ENCODE assay signal across 11 cellular contexts in the genomic region with DNA sequence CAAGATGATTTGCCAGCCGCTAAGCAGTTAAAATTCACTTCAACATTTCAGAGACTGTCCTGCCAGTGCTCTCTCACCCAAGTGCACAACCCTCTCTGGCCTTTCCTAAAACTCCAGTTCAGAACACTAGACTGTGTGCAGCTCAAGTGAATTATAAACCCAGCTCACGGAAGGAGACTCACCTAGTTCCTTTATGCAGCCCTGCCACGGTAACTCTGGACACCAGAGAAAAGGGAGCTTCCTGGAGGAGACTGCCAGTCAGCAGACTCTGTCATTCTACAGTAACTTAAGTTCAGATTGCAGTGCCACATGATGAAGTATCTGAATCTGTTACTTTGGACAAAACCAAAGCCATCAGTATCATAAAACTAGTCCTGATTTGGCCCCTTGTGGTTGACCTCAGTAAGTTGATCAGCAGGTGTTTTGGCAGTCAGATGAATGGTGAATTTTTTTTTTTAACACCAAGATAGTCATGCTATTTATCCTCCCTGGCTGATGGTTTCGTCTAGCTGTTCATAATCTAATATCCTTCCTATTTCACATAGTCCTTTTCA. TPM values are rescaled to one million over a fixed set of nuclear protein-coding genes. Genes with fewer than 3 reads are reported as not detected.
DNase-seq lines count a peak whose midpoint lies in the region; ATAC-seq, FAIRE-seq and TF ChIP-seq lines count a peak whose summit lies in the region.
"Had no signal": no experiment of that assay in that cellular context is flagged by ENCODE, and none has a peak within 500 bp of the region (broad histone marks: within the 10 kb centered on the region; RNA-seq: fewer than 3 reads in every experiment).

No MANE protein-coding gene starts in this region.

- H4K20me1 ChIP-seq in BLaER1 treated with 17β-estradiol and CSF1 and Interleukin-3, amounts not matched to agents 10 nM and 100 nM = peaks cover 32 to 82% (median 69%) of the 10 kb centered on the region in 11 experiments; a peak in 21 of 22 replicates
- H4K20me1 ChIP-seq in K562 (replicated peaks; ENCODE audit: control insufficient read depth, insufficient read depth, low read length) = peaks cover 16% of the 10 kb centered on the region

- H3K9ac ChIP-seq in BLaER1 treated with 17β-estradiol and CSF1 and Interleukin-3, amounts not matched to agents 10 nM and 100 nM = peak overlapping the region in 4 of 11 experiments; percentile 6 to 94 (median 31); a peak in 2 of 22 replicates
- no peak overlapping the region; a peak in 1 of 4 replicates for H3K9ac ChIP-seq in K562 (ENCODE audit: insufficient read depth in 1 of 2, low read depth in 2 of 2, low read length in 2 of 2)

- no peak overlapping the region for H3K27ac ChIP-seq in BLaER1 treated with 17β-estradiol and CSF1 and Interleukin-3, amounts not matched to agents 10 nM and 100 nM
- H3K27ac ChIP-seq in K562 (ENCODE audit: extremely low read depth, low read depth, low read length) (no peak overlapping the region), foreskin keratinocyte (no peak overlapping the region), pancreas (no peak overlapping the region), tibial artery (no peak overlapping the region)

- peaks cover 3% of the 10 kb centered on the region for H3K9me1 ChIP-seq in K562 (ENCODE audit: control insufficient read depth, insufficient read depth, low read length)

- DNase-seq in GM19239 (ENCODE audit: insufficient read length, low spot score) = no peak
- no peak for DNase-seq in K562 (ENCODE audit: extremely low read depth in 1 of 4, low spot score in 3 of 4)
- DNase-seq in foreskin keratinocyte = no peak
- no peak for DNase-seq in pancreas
- DNase-seq in tibial artery = no peak
- DNase-seq in NK-92 treated with Interleukin-12 subunit alpha and Interleukin-12 subunit beta, amount 100 ng/mL, for 24 hours (lab: John Stamatoyannopoulos, UW) = no peak
- DNase-seq: C1 segment of cervical spinal cord, left ventricle myocardium superior had no signal

- H3K4me2 ChIP-seq in BLaER1 treated with 17β-estradiol and CSF1 and Interleukin-3, amounts not matched to agents 10 nM and 100 nM = peak overlapping the region; percentile 73 to 92 (median 85)
- no peak overlapping the region for H3K4me2 ChIP-seq in K562 (ENCODE audit: insufficient read depth, low read length)

- H2AFZ ChIP-seq in K562 (ENCODE audit: low read depth, low read length) = no peak overlapping the region

- H3K9me3 ChIP-seq in BLaER1 treated with 17β-estradiol and CSF1 and Interleukin-3, amounts not matched to agents 10 nM and 100 nM (replicated peaks in 1 of 11) = no peaks in the 10 kb centered on the region
- H3K9me3 ChIP-seq in K562 (replicated peaks; ENCODE audit: control insufficient read depth, insufficient read depth, low read depth, low read length) = no peaks in the 10 kb centered on the region
- H3K9me3 ChIP-seq in pancreas = no peaks in the 10 kb centered on the region
- no peaks in the 10 kb centered on the region for H3K9me3 ChIP-seq in tibial artery

- CTCF ChIA-PET in K562 (lab: Yijun Ruan, JAX; ENCODE audit: low intra/inter-chr PET ratio) = no interaction called here

- no peak for TF ChIP-seq CTCF in K562 (IDR thresholded peaks at IDR 0.05 in 2 of 3, conservative IDR thresholded peaks at IDR 0.05 in 1 of 3; ENCODE audit: insufficient read depth in 2 of 3, low read depth in 1 of 3, low read length in 3 of 3)
- no peak for TF ChIP-seq CTCF in foreskin keratinocyte (conservative IDR thresholded peaks at IDR 0.05)
- no peak for TF ChIP-seq CTCF in pancreas (IDR thresholded peaks at IDR 0.05)
- TF ChIP-seq CTCF in tibial artery (IDR thresholded peaks at IDR 0.05) = no peak

- no peak for TF ChIP-seq EP300 in K562 (IDR thresholded peaks at IDR 0.05; ENCODE audit: low read length)

- H3K4me3 ChIP-seq in BLaER1 treated with 17β-estradiol and CSF1 and Interleukin-3, amounts not matched to agents 10 nM and 100 nM = peak overlapping the region in 2 of 10 experiments; percentile 92 to 95; a peak in 4 of 20 replicates
- no peak overlapping the region for H3K4me3 ChIP-seq in K562
- H3K4me3 ChIP-seq in pancreas = no peak overlapping the region
- no peak overlapping the region for H3K4me3 ChIP-seq in tibial artery
- H3K4me3 ChIP-seq: skin epidermis had no signal

- in situ Hi-C loops in K562 (cut with MboI) = no loop called here

- BruUV-seq in K562 (replicated peaks; lab: Mats Ljungman, UMichigan) = no TSS peak

- peak; percentile 66 for FAIRE-seq in GM19239 (lab: Jason Lieb, UNC)
- no peak for FAIRE-seq in K562 (lab: Jason Lieb, UNC)
- no peak for FAIRE-seq in pancreas (lab: Jason Lieb, UNC)

- no peak for TF ChIP-seq POLR2A in K562 (conservative IDR thresholded peaks at IDR 0.05)

- H3K27me3 ChIP-seq in BLaER1 treated with 17β-estradiol and CSF1 and Interleukin-3, amounts not matched to agents 10 nM and 100 nM = no peaks in the 10 kb centered on the region
- no peaks in the 10 kb centered on the region for H3K27me3 ChIP-seq in K562 (ENCODE audit: control insufficient read depth in 2 of 2, insufficient read depth in 2 of 2, low read length in 2 of 2)
- H3K27me3 ChIP-seq in foreskin keratinocyte = no peaks in the 10 kb centered on the region
- H3K27me3 ChIP-seq in pancreas = no peaks in the 10 kb centered on the region
- H3K27me3 ChIP-seq in tibial artery = no peaks in the 10 kb centered on the region

- POLR2A ChIA-PET in K562 (lab: Yijun Ruan, JAX) = interaction anchor here (1.0 to 1.6 kb wide), 2 partner anchors 13 kb away, joined by 4 read pairs; no protein-coding TSS in a partner anchor

- 84% methylated on average over 4 of the region's 4 CpGs for WGBS in K562 (ENCODE audit: insufficient coverage, low coverage, missing lambda C conversion rate)
- 68 to 69% methylated on average over 4 of the region's 4 CpGs for WGBS in pancreas, 2 donors

- peaks cover 98% of the 10 kb centered on the region for H3K79me2 ChIP-seq in K562 (ENCODE audit: control insufficient read depth, insufficient read depth, low read length)

- H3K36me3 ChIP-seq in BLaER1 treated with 17β-estradiol and CSF1 and Interleukin-3, amounts not matched to agents 10 nM and 100 nM = peaks cover 31 to 67% (median 61%) of the 10 kb centered on the region in 11 experiments
- H3K36me3 ChIP-seq in K562 (ENCODE audit: control insufficient read depth, insufficient read depth, low read length) = peaks cover 71% of the 10 kb centered on the region
- H3K36me3 ChIP-seq in pancreas = peaks cover 0 to 16% (median 6%) of the 10 kb centered on the region in 3 donors
- H3K36me3 ChIP-seq in tibial artery = peaks cover 17 to 26% (median 18%) of the 10 kb centered on the region in 3 donors

- ATAC-seq in HG03521 (IDR thresholded peaks at IDR 0.05; ENCODE audit: unreplicated experiment) (peak; percentile 18), K562 (no peak), foreskin keratinocyte (no peak), pancreas (no peak)
- ATAC-seq: left ventricle myocardium superior had no signal

- intact Hi-C loops in K562 (cut with micrococcal nuclease) (no loop called here), pancreas (cut with DNase I) (no loop called here), tibial artery (cut with DNase I; ENCODE audit: low total_unique reads) (loop anchor here (10.0 kb wide), 1 partner anchor 1673 kb away; a partner anchor contains a TSS)

- no peak for TF ChIP-seq RAD21 in K562 (CRISPR knock-in tag; conservative IDR thresholded peaks at IDR 0.05 in 1 of 2, IDR thresholded peaks at IDR 0.05 in 1 of 2)

- H3K4me1 ChIP-seq in BLaER1 treated with 17β-estradiol and CSF1 and Interleukin-3, amounts not matched to agents 10 nM and 100 nM = peaks cover 45 to 77% (median 56%) of the 10 kb centered on the region in 10 experiments
- H3K4me1 ChIP-seq in K562 (replicated peaks in 1 of 2; ENCODE audit: control insufficient read depth in 2 of 2, insufficient read depth in 2 of 2, low read length in 2 of 2) (peaks cover 6 to 13% of the 10 kb centered on the region in 2 experiments; a peak in 4 of 5 replicates), foreskin keratinocyte (peaks cover 9% of the 10 kb centered on the region), pancreas (peaks cover 14 to 19% (median 14%) of the 10 kb centered on the region in 3 donors), tibial artery (peaks cover 0 to 28% (median 19%) of the 10 kb centered on the region in 4 donors)

RNA-seq across cellular contexts. Expression of a gene that starts 2.7 kb away (rescaled TPM):
- total RNA-seq in K562 (2011; cell fraction: chromatin; rRNA removed; ENCODE audit: low replicate concordance) = 141 and 235 TPM in 2 replicates
- 69.2 and 85.0 TPM in 2 replicates for total RNA-seq in K562 (2011; cell fraction: nucleolus; rRNA removed)
- total RNA-seq in K562 (2011; cell fraction: nucleoplasm; rRNA removed) = 104 and 110 TPM in 2 replicates
- total RNA-seq in K562 (2014; rRNA removed) = 38.4 and 39.3 TPM in 2 replicates
- 59.0 and 65.1 TPM in 2 replicates for total RNA-seq in K562 (2014; rRNA removed; fragmentation: Illumina TruSeq; extraction: Trizol)
- total RNA-seq in K562 (2015; rRNA removed; fragmentation: Illumina TruSeq; extraction: Trizol) = 65.0 and 68.0 TPM in 2 replicates
- 69.6 and 73.5 TPM in 2 replicates for total RNA-seq in K562 (2021)
- 70.9 and 75.8 TPM in 2 replicates for polyA plus RNA-seq in K562 (2011; rRNA removed)
- 48.4 and 56.6 TPM in 2 replicates for polyA plus RNA-seq in K562 (2011; cell fraction: cytosol; rRNA removed)
- 220 and 222 TPM in 2 replicates for polyA plus RNA-seq in K562 (2011; cell fraction: nucleus; rRNA removed)
- polyA plus RNA-seq in K562 (2012) = 25.4 and 48.8 TPM in 2 replicates
- 65.0 and 84.6 TPM in 2 replicates for polyA plus RNA-seq in K562 (2014; fragmentation: Illumina TruSeq; extraction: Trizol)
- polyA plus RNA-seq in K562 (2014; fragmentation: Nextera tagmentation; extraction: Ambion mirVana) = 10 to 100 TPM; 40.4 to 59.4 TPM
- 66.2 and 76.1 TPM in 2 replicates for polyA plus RNA-seq in K562 (2014; rRNA removed)
- polyA minus RNA-seq in K562 (2011; rRNA and poly(A)+ RNA removed) = 153 and 189 TPM in 2 replicates
- polyA minus RNA-seq in K562 (2011; cell fraction: cytosol; rRNA and poly(A)+ RNA removed) = 30.7 and 53.2 TPM in 2 replicates
- 180 and 255 TPM in 2 replicates for polyA minus RNA-seq in K562 (2011; cell fraction: nucleus; rRNA and poly(A)+ RNA removed)
- total RNA-seq in foreskin keratinocyte = 38.1 and 40.0 TPM in 2 replicates
- 12.8 and 15.4 TPM in 2 replicates for polyA plus RNA-seq in foreskin keratinocyte
- total RNA-seq in pancreas = 10 to 100 TPM; 18.4 to 27.8 (median 20.2) TPM
- 10 to 100 TPM in 1 of 2 donors, 1 to 10 TPM in 1; 6.8 to 15.1 TPM for polyA plus RNA-seq in pancreas

RNA-seq across cellular contexts. Expression of a gene that starts 2.8 kb away (rescaled TPM):
- 19.7 and 48.9 TPM in 2 replicates for total RNA-seq in K562 (2011; cell fraction: chromatin; rRNA removed; ENCODE audit: low replicate concordance)
- total RNA-seq in K562 (2011; cell fraction: nucleolus; rRNA removed) = 10.4 and 11.2 TPM in 2 replicates
- 16.4 and 16.6 TPM in 2 replicates for total RNA-seq in K562 (2011; cell fraction: nucleoplasm; rRNA removed)
- total RNA-seq in K562 (2014; rRNA removed) = 13.7 and 17.1 TPM in 2 replicates
- 50.0 and 57.7 TPM in 2 replicates for total RNA-seq in K562 (2014; rRNA removed; fragmentation: Illumina TruSeq; extraction: Trizol)
- total RNA-seq in K562 (2015; rRNA removed; fragmentation: Illumina TruSeq; extraction: Trizol) = 44.0 and 47.5 TPM in 2 replicates
- 20.2 and 22.1 TPM in 2 replicates for total RNA-seq in K562 (2021)
- 24.5 and 33.7 TPM in 2 replicates for polyA plus RNA-seq in K562 (2011; rRNA removed)
- polyA plus RNA-seq in K562 (2011; cell fraction: cytosol; rRNA removed) = 7.0 and 11.5 TPM in 2 replicates
- polyA plus RNA-seq in K562 (2011; cell fraction: nucleus; rRNA removed) = 19.1 and 22.9 TPM in 2 replicates
- polyA plus RNA-seq in K562 (2012) = 12.9 and 22.5 TPM in 2 replicates
- 47.9 and 48.0 TPM in 2 replicates for polyA plus RNA-seq in K562 (2014; fragmentation: Illumina TruSeq; extraction: Trizol)
- polyA plus RNA-seq in K562 (2014; fragmentation: Nextera tagmentation; extraction: Ambion mirVana) = 100 to 1,000 TPM; 127 to 149 TPM
- polyA plus RNA-seq in K562 (2014; rRNA removed) = 34.4 and 37.1 TPM in 2 replicates
- 25.0 and 25.4 TPM in 2 replicates for polyA minus RNA-seq in K562 (2011; rRNA and poly(A)+ RNA removed)
- 5.3 and 5.9 TPM in 2 replicates for polyA minus RNA-seq in K562 (2011; cell fraction: cytosol; rRNA and poly(A)+ RNA removed)
- 15.2 and 24.5 TPM in 2 replicates for polyA minus RNA-seq in K562 (2011; cell fraction: nucleus; rRNA and poly(A)+ RNA removed)
- total RNA-seq in foreskin keratinocyte = 10.5 and 13.2 TPM in 2 replicates
- polyA plus RNA-seq in foreskin keratinocyte = 9.0 and 10.9 TPM in 2 replicates
- 1 to 10 TPM; 1.8 to 6.6 (median 2.6) TPM for total RNA-seq in pancreas
- 10 to 100 TPM in 1 of 2 donors, 1 to 10 TPM in 1; 8.4 to 10.3 TPM for polyA plus RNA-seq in pancreas

RNA-seq across cellular contexts. Expression of a gene that starts 20.7 kb away (rescaled TPM):
- total RNA-seq in K562 (2011; cell fraction: chromatin; rRNA removed; ENCODE audit: low replicate concordance) = not detected in 2 replicates
- total RNA-seq in K562 (2011; cell fraction: nucleolus; rRNA removed) = not detected in 2 replicates
- total RNA-seq in K562 (2011; cell fraction: nucleoplasm; rRNA removed) = not detected in 2 replicates
- total RNA-seq in K562 (2014; rRNA removed) (not detected in 2 replicates), K562 (2014; rRNA removed; fragmentation: Illumina TruSeq; extraction: Trizol) (not detected in 2 replicates), K562 (2015; rRNA removed; fragmentation: Illumina TruSeq; extraction: Trizol) (not detected in 2 replicates), K562 (2021) (not detected in 2 replicates), foreskin keratinocyte (not detected in 2 replicates), pancreas (1 to 10 TPM in 3 of 6 donors, under 1 TPM in 3; 0.61 to 1.7 (median 1.1) TPM)
- polyA plus RNA-seq in K562 (2011; rRNA removed) (not detected in 2 replicates), K562 (2014; fragmentation: Illumina TruSeq; extraction: Trizol) (not detected in 2 replicates), K562 (2014; fragmentation: Nextera tagmentation; extraction: Ambion mirVana) (not detected), K562 (2014; rRNA removed) (not detected in 2 replicates), foreskin keratinocyte (0.03 and 0.07 TPM in 2 replicates), pancreas (1 to 10 TPM; 2.1 to 7.4 TPM)
- polyA plus RNA-seq in K562 (2011; cell fraction: cytosol; rRNA removed) = not detected in 2 replicates
- not detected in 2 replicates for polyA plus RNA-seq in K562 (2011; cell fraction: nucleus; rRNA removed)
- not detected in 2 replicates for polyA plus RNA-seq in K562 (2012)
- not detected in 2 replicates for polyA minus RNA-seq in K562 (2011; rRNA and poly(A)+ RNA removed)
- polyA minus RNA-seq in K562 (2011; cell fraction: cytosol; rRNA and poly(A)+ RNA removed) = not detected in 2 replicates
- not detected in 2 replicates for polyA minus RNA-seq in K562 (2011; cell fraction: nucleus; rRNA and poly(A)+ RNA removed)
- total RNA-seq: left ventricle myocardium superior had no signal
